33 cellular contexts compared by ENCODE assay signal in genomic region chr14:74263181-74263580, GRCh38. TPM values are rescaled to one million over a fixed set of nuclear protein-coding genes. Genes with fewer than 3 reads are reported as not detected.
"Had no signal": no experiment of that assay in that cellular context is flagged by ENCODE, and none has a peak within 500 bp of the region (broad histone marks: within the 10 kb centered on the region; RNA-seq: fewer than 3 reads in every experiment).

No MANE protein-coding gene starts in this region.

- H3K4me3 Mint-ChIP-seq: effector memory CD8-positive, alpha-beta T cell; nephron progenitor cell; stimulated activated naive CD8-positive, alpha-beta T cell treated with anti-CD3 and anti-CD28 coated beads, Interleukin-15, amount 100 ng/mL, for 72 hours had no signal

- FAIRE-seq: endometrium, keratinocyte had no signal

- H3K27ac ChIP-seq: coronary artery, esophagus squamous epithelium, heart right ventricle, lower lobe of right lung, suprapubic skin, transverse colon, upper lobe of right lung, uterus had no signal

- H3K36me3 ChIP-seq: esophagus squamous epithelium, heart right ventricle, lower lobe of right lung, suprapubic skin, transverse colon, upper lobe of right lung, uterus had no signal

- DNase-seq: dermis blood vessel endothelial cell; effector memory CD8-positive, alpha-beta T cell; erythroblast; esophagus squamous epithelium; foreskin melanocyte; glutamatergic neuron; heart right ventricle; hippocampal formation; lower lobe of right lung; naive thymus-derived CD8-positive, alpha-beta T cell; nephron progenitor cell; nucleus accumbens; retina; stimulated activated CD4-positive, alpha-beta T cell treated with anti-CD3 and anti-CD28 coated beads, Interleukin-12 subunit alpha, Interleukin-12 subunit beta, amount 100 ng/mL, for 4 hours; stimulated activated CD4-positive, alpha-beta T cell treated with anti-CD3 and anti-CD28 coated beads, Interleukin-1b, Interleukin-23, amount 100 ng/mL, for 48 hours; stimulated activated CD4-positive, alpha-beta T cell treated with anti-CD3 and anti-CD28 coated beads, Interleukin-4, amount 100 ng/mL, for 1 hour; stimulated activated CD8-positive, alpha-beta memory T cell treated with anti-CD3 and anti-CD28 coated beads, Interleukin-4, amount 100 ng/mL, for 48 hours; stimulated activated naive CD4-positive, alpha-beta T cell; stimulated activated naive CD8-positive, alpha-beta T cell treated with anti-CD3 and anti-CD28 coated beads, Interleukin-15, amount 100 ng/mL, for 72 hours; transverse colon; upper lobe of right lung; uterus had no signal

- H3K27me3 ChIP-seq: suprapubic skin, upper lobe of right lung, uterus had no signal

- ATAC-seq: effector memory CD8-positive, alpha-beta T cell; heart right ventricle; left ventricle myocardium superior; lower lobe of right lung; naive thymus-derived CD8-positive, alpha-beta T cell; sciatic nerve; stimulated activated naive CD8-positive, alpha-beta T cell treated with anti-CD3 and anti-CD28 coated beads, Interleukin-15, amount 100 ng/mL, for 72 hours; upper lobe of right lung had no signal

- H3K36me3 Mint-ChIP-seq: naive thymus-derived CD8-positive, alpha-beta T cell had no signal

- H3K9me3 ChIP-seq: esophagus squamous epithelium, heart right ventricle, lower lobe of right lung, suprapubic skin, transverse colon, upper lobe of right lung, uterus had no signal

- H3K9me3 Mint-ChIP-seq: effector memory CD8-positive, alpha-beta T cell; naive thymus-derived CD8-positive, alpha-beta T cell; nephron progenitor cell; stimulated activated naive CD8-positive, alpha-beta T cell treated with anti-CD3 and anti-CD28 coated beads, Interleukin-15, amount 100 ng/mL, for 72 hours had no signal

- H3K4me2 ChIP-seq: smooth muscle cell had no signal

- H3K27ac Mint-ChIP-seq: effector memory CD8-positive, alpha-beta T cell; naive thymus-derived CD8-positive, alpha-beta T cell; nephron progenitor cell; stimulated activated naive CD8-positive, alpha-beta T cell treated with anti-CD3 and anti-CD28 coated beads, Interleukin-15, amount 100 ng/mL, for 72 hours had no signal

- H3K4me3 ChIP-seq: coronary artery, esophagus squamous epithelium, heart right ventricle, lower lobe of right lung, smooth muscle cell, suprapubic skin, transverse colon, upper lobe of right lung, uterus had no signal

- H3K4me1 Mint-ChIP-seq: stimulated activated naive CD8-positive, alpha-beta T cell treated with anti-CD3 and anti-CD28 coated beads, Interleukin-15, amount 100 ng/mL, for 72 hours had no signal

- H3K4me1 ChIP-seq: upper lobe of right lung, uterus had no signal

RNA-seq across cellular contexts. Expression of gene VSX2, which starts 23.9 kb away (rescaled TPM):
- total RNA-seq: dermis blood vessel endothelial cell; esophagus squamous epithelium; heart right ventricle; left ventricle myocardium superior; lower lobe of right lung; mesenteric fat pad; myocyte; naive thymus-derived CD8-positive, alpha-beta T cell; osteocyte; pulmonary artery endothelial cell; sciatic nerve; smooth muscle cell; suprapubic skin; transverse colon; upper lobe of right lung; uterus had no signal
- polyA plus RNA-seq: heart right ventricle; keratinocyte; naive thymus-derived CD8-positive, alpha-beta T cell; smooth muscle cell had no signal
